In the genomic region with DNA sequence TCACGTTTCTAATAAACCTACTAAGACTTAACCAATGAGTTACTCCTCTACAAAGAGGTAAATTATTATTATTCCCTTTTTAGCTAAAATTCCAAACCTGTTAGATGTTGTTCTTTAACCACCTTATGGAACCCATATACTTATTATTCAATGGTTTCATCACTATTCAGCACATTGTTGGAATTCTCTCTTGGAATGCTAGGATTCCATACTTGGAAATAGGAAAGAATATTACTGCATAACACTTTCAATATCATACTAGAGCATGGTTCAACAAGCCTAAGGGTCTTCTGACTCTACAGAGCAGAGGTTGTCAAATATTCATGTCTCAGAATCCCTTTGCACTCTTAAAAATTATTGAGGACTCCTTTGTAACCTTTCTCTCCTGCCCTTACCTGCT, we compare ENCODE assay signal across 18 cellular contexts.
DNase-seq lines count a peak whose midpoint lies in the region; ATAC-seq, FAIRE-seq and TF ChIP-seq lines count a peak whose summit lies in the region.
"Had no signal": no experiment of that assay in that cellular context is flagged by ENCODE, and none has a peak within 500 bp of the region (broad histone marks: within the 10 kb centered on the region; RNA-seq: fewer than 3 reads in every experiment).

No MANE protein-coding gene starts in this region.

- TF ChIP-seq POLR2A in tibial nerve (IDR thresholded peaks at IDR 0.05) = no peak

- H3K4me3 ChIP-seq in AG10803 (ENCODE audit: low read length) (no peak overlapping the region), adipocyte (ENCODE audit: low read length) (no peak overlapping the region), trophoblast cell (ENCODE audit: low read depth, low read length) (no peak overlapping the region), tibial nerve (no peak overlapping the region)

- H4K8ac ChIP-seq in trophoblast cell (ENCODE audit: low read depth, low read length) = no peak overlapping the region

- no peaks in the 10 kb centered on the region for H3K9me3 ChIP-seq in adipocyte (ENCODE audit: control insufficient read depth, low read length)
- H3K9me3 ChIP-seq in trophoblast cell (ENCODE audit: insufficient read depth, low read depth, low read length) = no peaks in the 10 kb centered on the region
- no peaks in the 10 kb centered on the region for H3K9me3 ChIP-seq in tibial nerve

- no peak overlapping the region for H3K18ac ChIP-seq in trophoblast cell (ENCODE audit: low read length)

- no peak for ATAC-seq in left colon

- no peak overlapping the region for H2BK120ac ChIP-seq in trophoblast cell (ENCODE audit: insufficient read depth, low read length, poor library complexity)

- H3K36me3 ChIP-seq in adipocyte (ENCODE audit: control insufficient read depth, insufficient read depth, low read length, severe bottlenecking) = peaks cover 30% of the 10 kb centered on the region
- peaks cover 5 to 6% of the 10 kb centered on the region in 2 experiments for H3K36me3 ChIP-seq in trophoblast cell (ENCODE audit: control insufficient read depth in 1 of 2, insufficient read depth in 2 of 2, low read length in 2 of 2)
- peaks cover 0 to 39% (median 6%) of the 10 kb centered on the region in 3 donors for H3K36me3 ChIP-seq in tibial nerve

- TF ChIP-seq CTCF in AG10803 (conservative IDR thresholded peaks at IDR 0.05; ENCODE audit: low read length) (no peak), D721Med (IDR thresholded peaks at IDR 0.05; ENCODE audit: insufficient read depth, missing control alignments) (no peak), tibial nerve (IDR thresholded peaks at IDR 0.05) (no peak)

- H3K23ac ChIP-seq in trophoblast cell (ENCODE audit: low read length) = no peak overlapping the region

- H3K4ac ChIP-seq in trophoblast cell (ENCODE audit: low read depth, low read length) = no peak overlapping the region

- H3K4me1 ChIP-seq in adipocyte (ENCODE audit: control insufficient read depth, insufficient read depth, low read length) (peaks cover 5% of the 10 kb centered on the region), trophoblast cell (ENCODE audit: control insufficient read depth in 1 of 2, insufficient read depth in 2 of 2, low read length in 2 of 2) (peaks cover 11 to 12% of the 10 kb centered on the region in 2 experiments), tibial nerve (no peaks in the 10 kb centered on the region)

- H3K14ac ChIP-seq in trophoblast cell (ENCODE audit: low read length) = no peak overlapping the region

- intact Hi-C loops in left colon (cut with DNase I, micrococcal nuclease) = no loop called here
- intact Hi-C loops in head of caudate nucleus (cut with DNase I) = no loop called here

- peaks cover 4% of the 10 kb centered on the region for H3K79me1 ChIP-seq in trophoblast cell (ENCODE audit: low read length)

- H2BK12ac ChIP-seq in trophoblast cell (ENCODE audit: low read length) = no peak overlapping the region

- H3K9ac ChIP-seq in adipocyte (ENCODE audit: low read length) = no peak overlapping the region
- H3K9ac ChIP-seq in trophoblast cell (ENCODE audit: low read length) = no peak overlapping the region

- peak; percentile 11 for FAIRE-seq in D721Med (lab: Jason Lieb, UNC)

- no peak overlapping the region for H4K12ac ChIP-seq in trophoblast cell (ENCODE audit: low read depth, low read length)

- H4K91ac ChIP-seq in trophoblast cell (ENCODE audit: low read depth, low read length) = no peak overlapping the region

- H3K27ac ChIP-seq in trophoblast cell (ENCODE audit: low read depth, low read length) (peak overlapping the region; percentile 38), tibial nerve (no peak overlapping the region)
- H3K27ac ChIP-seq: HL-60 had no signal

- WGBS in trophoblast cell (ENCODE audit: extremely low coverage, insufficient coverage, insufficient read length) = no CpG with 5 or more reads among the region's 1 CpG
- WGBS in tibial nerve, 2 donors = 36 to 43% methylated on average over 1 of the region's 1 CpG

- no peak for TF ChIP-seq EP300 in tibial nerve (IDR thresholded peaks at IDR 0.05)

- DNase-seq in AG10803 (ENCODE audit: low read depth) (peak; percentile 26), D721Med (ENCODE audit: insufficient read length, low spot score) (no peak), adipocyte (ENCODE audit: low read depth) (peak; percentile 10), trophoblast cell (peak in 1 of 2 donors; percentile 78), tibial nerve (ENCODE audit: low spot score in 2 of 2) (no peak), left colon (no peak), head of caudate nucleus (no peak)
- DNase-seq: AML-193; DMS79; HCEC 1CT; KBM-7; NCI-H1436; NCI-H2029; NCI-H2171; NCI-H446 treated with DMSO at 0.1 percent for 48 hours; NK-92 treated with Interleukin-12 subunit alpha and Interleukin-12 subunit beta, amount 100 ng/mL, for 24 hours; SHP77 had no signal

- H2BK5ac ChIP-seq in trophoblast cell (ENCODE audit: low read depth, low read length, poor library complexity) = no peak overlapping the region

- no peak overlapping the region for H3K4me2 ChIP-seq in trophoblast cell (ENCODE audit: low read length)

- no peaks in the 10 kb centered on the region for H3K79me2 ChIP-seq in trophoblast cell (ENCODE audit: control insufficient read depth, insufficient read depth, low read length, poor library complexity)

- H3K27me3 ChIP-seq in adipocyte (replicated peaks; ENCODE audit: control insufficient read depth, insufficient read depth, low read length) (no peaks in the 10 kb centered on the region), trophoblast cell (ENCODE audit: insufficient read depth, low read length) (no peaks in the 10 kb centered on the region), tibial nerve (no peaks in the 10 kb centered on the region)

- H2AFZ ChIP-seq in trophoblast cell (ENCODE audit: insufficient read depth, low read length, poor library complexity) = no peak overlapping the region

- no peak overlapping the region for H2AK5ac ChIP-seq in trophoblast cell (ENCODE audit: low read length)

Comparison
In these comparisons a context has a peak if more than half of its experiments do, and no peak if none do; other contexts are left out.
1. DNase-seq: peak in AG10803 (single experiment) and adipocyte (single experiment); none in D721Med (single experiment), tibial nerve (0 of 2), left colon (0 of 2) and head of caudate nucleus (0 of 42).